9 cellular contexts compared by ENCODE assay signal in genomic region chr16:29825145-29826044, GRCh38. TPM values are rescaled to one million over a fixed set of nuclear protein-coding genes. Genes with fewer than 3 reads are reported as not detected.
DNase-seq lines count a peak whose midpoint lies in the region; ATAC-seq and TF ChIP-seq lines count a peak whose summit lies in the region.
"Had no signal": no experiment of that assay in that cellular context is flagged by ENCODE, and none has a peak within 500 bp of the region (broad histone marks: within the 10 kb centered on the region; RNA-seq: fewer than 3 reads in every experiment).

No MANE protein-coding gene starts in this region.

- H3K27me3 ChIP-seq in A673 (replicated peaks; ENCODE audit: insufficient read depth, low read depth, low read length, poor library complexity), result no peaks in the 10 kb centered on the region
- H3K27me3 ChIP-seq in esophagus muscularis mucosa, result no peaks in the 10 kb centered on the region

- BruUV-seq in A673 (replicated peaks; lab: Mats Ljungman, UMichigan), result no TSS peak

- H3K9me3 ChIP-seq in A673 (ENCODE audit: low read depth, low read length, poor library complexity, severe bottlenecking) (no peaks in the 10 kb centered on the region), esophagus muscularis mucosa (no peaks in the 10 kb centered on the region)

- H3K4me1 ChIP-seq in A673 (ENCODE audit: insufficient read depth, low read length, poor library complexity, severe bottlenecking) (peaks cover 29% of the 10 kb centered on the region), esophagus muscularis mucosa (peaks cover 56 to 97% (median 89%) of the 10 kb centered on the region in 4 donors)

- H3K9me3 Mint-ChIP-seq in activated CD4-positive, alpha-beta memory T cell treated with anti-CD3 and anti-CD28 coated beads, Interleukin-2, amount 10 ng/mL, durations not matched to agents 7 days and 5 days, result no peaks in the 10 kb centered on the region
- H3K9me3 Mint-ChIP-seq: dendritic cell treated with granulocyte-macrophage colony-stimulating factor and Interleukin-4, amounts not matched to agents 40 ng/mL and 50 ng/mL, for 4 days had no signal

- H3K36me3 ChIP-seq in A673 (ENCODE audit: insufficient read depth, low read length, poor library complexity, severe bottlenecking), result no peaks in the 10 kb centered on the region
- peaks cover 3 to 8% (median 5%) of the 10 kb centered on the region in 4 donors for H3K36me3 ChIP-seq in esophagus muscularis mucosa

- no peak for TF ChIP-seq CTCF in A673 (conservative IDR thresholded peaks at IDR 0.05; ENCODE audit: low read depth, low read length)
- TF ChIP-seq CTCF in esophagus muscularis mucosa (IDR thresholded peaks at IDR 0.05), result no peak

- peak overlapping the region; percentile 21 for H3K27ac ChIP-seq in A673 (ENCODE audit: low read depth, low read length, poor library complexity, severe bottlenecking)
- peak overlapping the region; percentile 55 to 76 (median 72) for H3K27ac ChIP-seq in esophagus muscularis mucosa (replicated peaks in 1 of 4)

- DNase-seq in A673 (ENCODE audit: low spot score) (no peak), HK-2 (ENCODE audit: unreplicated experiment) (peak; percentile 41), esophagus muscularis mucosa (ENCODE audit: extremely low spot score) (no peak), nucleus accumbens (lab: John Stamatoyannopoulos, UW) (peak in 36 of 56 donors; percentile 9 to 94 (median 52)), SK-N-DZ (ENCODE audit: low spot score) (no peak), COLO668 (lab: John Stamatoyannopoulos, UW; ENCODE audit: unreplicated experiment) (no peak)
- peak; percentile 49 for DNase-seq in activated CD4-positive, alpha-beta memory T cell treated with anti-CD3 and anti-CD28 coated beads, Interleukin-2, amount 10 ng/mL, durations not matched to agents 7 days and 5 days

- peak overlapping the region; percentile 70 for H3K27ac Mint-ChIP-seq in activated CD4-positive, alpha-beta memory T cell treated with anti-CD3 and anti-CD28 coated beads, Interleukin-2, amount 10 ng/mL, durations not matched to agents 7 days and 5 days
- H3K27ac Mint-ChIP-seq: dendritic cell treated with granulocyte-macrophage colony-stimulating factor and Interleukin-4, amounts not matched to agents 40 ng/mL and 50 ng/mL, for 4 days had no signal

- CTCF ChIA-PET in A673 (lab: Charles Lee), result interaction anchor here (0.8 kb wide), 1 partner anchor 12 kb away, joined by 6 read pairs; no protein-coding TSS in a partner anchor
- CTCF ChIA-PET in activated CD4-positive, alpha-beta memory T cell treated with anti-CD3 and anti-CD28 coated beads, Interleukin-2, amount 10 ng/mL, durations not matched to agents 7 days and 5 days (lab: Charles Lee), result interaction anchor here (0.7 to 3.4 kb wide), 7 partner anchors 8 to 230 kb away, joined by 3 to 12 read pairs (median 5); partner anchors contain the start of gene PAGR1

- intact Hi-C loops in A673 (cut with micrococcal nuclease; ENCODE audit: unreplicated experiment), result no loop called here
- intact Hi-C loops in esophagus muscularis mucosa (cut with DNase I), result no loop called here

- H3K4me1 Mint-ChIP-seq in activated CD4-positive, alpha-beta memory T cell treated with anti-CD3 and anti-CD28 coated beads, Interleukin-2, amount 10 ng/mL, durations not matched to agents 7 days and 5 days, result peaks cover 63% of the 10 kb centered on the region

- TF ChIP-seq POLR2A in esophagus muscularis mucosa (IDR thresholded peaks at IDR 0.05; ENCODE audit: low read depth), result no peak

- WGBS in esophagus muscularis mucosa, result 47% methylated on average over 9 of the region's 10 CpGs

- H3K27me3 Mint-ChIP-seq in activated CD4-positive, alpha-beta memory T cell treated with anti-CD3 and anti-CD28 coated beads, Interleukin-2, amount 10 ng/mL, durations not matched to agents 7 days and 5 days, result no peaks in the 10 kb centered on the region
- H3K27me3 Mint-ChIP-seq: dendritic cell treated with granulocyte-macrophage colony-stimulating factor and Interleukin-4, amounts not matched to agents 40 ng/mL and 50 ng/mL, for 4 days had no signal

- no peak for TF ChIP-seq EP300 in esophagus muscularis mucosa (IDR thresholded peaks at IDR 0.05)

- peak overlapping the region; percentile 27 for H3K4me3 Mint-ChIP-seq in activated CD4-positive, alpha-beta memory T cell treated with anti-CD3 and anti-CD28 coated beads, Interleukin-2, amount 10 ng/mL, durations not matched to agents 7 days and 5 days
- H3K4me3 Mint-ChIP-seq: dendritic cell treated with granulocyte-macrophage colony-stimulating factor and Interleukin-4, amounts not matched to agents 40 ng/mL and 50 ng/mL, for 4 days had no signal

- POLR2A ChIA-PET in A673 (lab: Charles Lee; ENCODE audit: low non-redundant PET), result interaction anchor here (0.6 kb wide), 1 partner anchor 31 kb away, joined by 3 read pairs; no protein-coding TSS in a partner anchor
- POLR2A ChIA-PET in activated CD4-positive, alpha-beta memory T cell treated with anti-CD3 and anti-CD28 coated beads, Interleukin-2, amount 10 ng/mL, durations not matched to agents 7 days and 5 days (lab: Charles Lee), result interaction anchor here (0.8 to 3.3 kb wide), 9 partner anchors 9 to 126 kb away, joined by 3 to 17 read pairs (median 4); partner anchors contain the start of genes KCTD13, KIF22, MAZ and PAGR1

- no peak overlapping the region for H3K4me3 ChIP-seq in A673 (ENCODE audit: low read depth, low read length, poor library complexity, severe bottlenecking)
- peak overlapping the region in 3 of 4 donors; percentile 12 to 36 (median 23) for H3K4me3 ChIP-seq in esophagus muscularis mucosa

- no peak for ATAC-seq in HG03521 (IDR thresholded peaks at IDR 0.05; ENCODE audit: unreplicated experiment)

- peaks cover 36% of the 10 kb centered on the region for H3K36me3 Mint-ChIP-seq in activated CD4-positive, alpha-beta memory T cell treated with anti-CD3 and anti-CD28 coated beads, Interleukin-2, amount 10 ng/mL, durations not matched to agents 7 days and 5 days (ENCODE audit: low read depth)

RNA-seq across cellular contexts. Expression of gene MVP, which starts 5.1 kb away (rescaled TPM):
- 5.6 and 7.1 TPM in 2 replicates for total RNA-seq in A673 (2021)
- total RNA-seq in activated CD4-positive, alpha-beta memory T cell treated with anti-CD3 and anti-CD28 coated beads, Interleukin-2, amount 10 ng/mL, durations not matched to agents 7 days and 5 days, result 100 to 1,000 TPM; 167 TPM
- total RNA-seq in esophagus muscularis mucosa, result 100 to 1,000 TPM; 101 to 156 (median 123) TPM
- polyA plus RNA-seq in SK-N-DZ (2014; cell fraction: cytosol; rRNA removed), result 24.3 and 39.4 TPM in 2 replicates
- 10.1 and 22.7 TPM in 2 replicates for polyA plus RNA-seq in SK-N-DZ (2014; cell fraction: nucleus; rRNA removed)

RNA-seq across cellular contexts. Expression of gene PAGR1, which starts 9.4 kb away (rescaled TPM):
- 47.4 and 50.0 TPM in 2 replicates for total RNA-seq in A673 (2021)
- total RNA-seq in activated CD4-positive, alpha-beta memory T cell treated with anti-CD3 and anti-CD28 coated beads, Interleukin-2, amount 10 ng/mL, durations not matched to agents 7 days and 5 days, result 10 to 100 TPM; 26.6 to 28.4 TPM
- 10 to 100 TPM; 20.9 to 26.9 (median 26.5) TPM for total RNA-seq in esophagus muscularis mucosa
- 57.6 and 71.0 TPM in 2 replicates for polyA plus RNA-seq in SK-N-DZ (2014; cell fraction: cytosol; rRNA removed)
- 426 and 537 TPM in 2 replicates for polyA plus RNA-seq in SK-N-DZ (2014; cell fraction: nucleus; rRNA removed)

RNA-seq across cellular contexts. Expression of gene PRRT2, which starts 13.4 kb away (rescaled TPM):
- total RNA-seq in A673 (2021) (9.0 TPM in 2 replicates), esophagus muscularis mucosa (10 to 100 TPM in 1 of 4 donors, 1 to 10 TPM in 3; 3.6 to 11.2 (median 6.7) TPM)
- total RNA-seq in activated CD4-positive, alpha-beta memory T cell treated with anti-CD3 and anti-CD28 coated beads, Interleukin-2, amount 10 ng/mL, durations not matched to agents 7 days and 5 days, result 1 to 10 TPM in 1 of 2 experiments, under 1 TPM in 1; 0.91 to 1.0 TPM
- 29.9 and 41.5 TPM in 2 replicates for polyA plus RNA-seq in SK-N-DZ (2014; cell fraction: cytosol; rRNA removed)
- 231 and 327 TPM in 2 replicates for polyA plus RNA-seq in SK-N-DZ (2014; cell fraction: nucleus; rRNA removed)

RNA-seq across cellular contexts. Expression of gene MAZ, which starts 19.1 kb away (rescaled TPM):
- total RNA-seq in A673 (2021) (457 and 516 TPM in 2 replicates), esophagus muscularis mucosa (100 to 1,000 TPM; 120 to 284 (median 158) TPM)
- 100 to 1,000 TPM; 365 to 376 TPM for total RNA-seq in activated CD4-positive, alpha-beta memory T cell treated with anti-CD3 and anti-CD28 coated beads, Interleukin-2, amount 10 ng/mL, durations not matched to agents 7 days and 5 days
- polyA plus RNA-seq in SK-N-DZ (2014; cell fraction: cytosol; rRNA removed), result 364 and 496 TPM in 2 replicates
- polyA plus RNA-seq in SK-N-DZ (2014; cell fraction: nucleus; rRNA removed), result 262 and 344 TPM in 2 replicates

RNA-seq across cellular contexts. Expression of gene KIF22, which starts 34.8 kb away (rescaled TPM):
- total RNA-seq in A673 (2021) (171 and 186 TPM in 2 replicates), esophagus muscularis mucosa (10 to 100 TPM; 10.8 to 12.3 (median 11.8) TPM)
- 100 to 1,000 TPM; 187 to 192 TPM for total RNA-seq in activated CD4-positive, alpha-beta memory T cell treated with anti-CD3 and anti-CD28 coated beads, Interleukin-2, amount 10 ng/mL, durations not matched to agents 7 days and 5 days
- 221 and 246 TPM in 2 replicates for polyA plus RNA-seq in SK-N-DZ (2014; cell fraction: cytosol; rRNA removed)
- polyA plus RNA-seq in SK-N-DZ (2014; cell fraction: nucleus; rRNA removed), result 679 and 767 TPM in 2 replicates

Comparison
In these comparisons a context has a peak if more than half of its experiments do, and no peak if none do; other contexts are left out.
1. DNase-seq: peak in HK-2 (single experiment), activated CD4-positive, alpha-beta memory T cell treated with anti-CD3 and anti-CD28 coated beads, Interleukin-2, amount 10 ng/mL, durations not matched to agents 7 days and 5 days (single experiment) and nucleus accumbens (36 of 56); none in A673 (single experiment), esophagus muscularis mucosa (single experiment), SK-N-DZ (single experiment) and COLO668 (single experiment).
2. RNA of gene MVP, which starts 5.1 kb away (total RNA-seq): 167 TPM in activated CD4-positive, alpha-beta memory T cell treated with anti-CD3 and anti-CD28 coated beads, Interleukin-2, amount 10 ng/mL, durations not matched to agents 7 days and 5 days and 101 to 156 TPM in esophagus muscularis mucosa; 5.6 to 7.1 TPM in A673; every median in the first group is over 10 times any median in the second.